In genomic region chr2:67267238-67267637, GRCh38 we compare ENCODE assay signal across 8 cellular contexts.
"Had no signal": no experiment of that assay in that cellular context is flagged by ENCODE, and none has a peak within 500 bp of the region (broad histone marks: within the 10 kb centered on the region; RNA-seq: fewer than 3 reads in every experiment).

No MANE protein-coding gene starts in this region.

- ATAC-seq: GM23338 had no signal

- DNase-seq: H9, HCEC 1CT, HFFc6, KG1 had no signal

- H2AFZ ChIP-seq: GM23338 had no signal

- H3K4me3 ChIP-seq: GM23338 had no signal

- H3K4me2 ChIP-seq: GM23338 had no signal

- FAIRE-seq: H1, H54, HTR-8/SVneo had no signal
